In genomic region chr20:16707674-16708073, GRCh38 we compare ENCODE assay signal across 18 cellular contexts. TPM values are rescaled to one million over a fixed set of nuclear protein-coding genes. Genes with fewer than 3 reads are reported as not detected.
DNase-seq lines count a peak whose midpoint lies in the region; ATAC-seq, FAIRE-seq and TF ChIP-seq lines count a peak whose summit lies in the region.
"Had no signal": no experiment of that assay in that cellular context is flagged by ENCODE, and none has a peak within 500 bp of the region (broad histone marks: within the 10 kb centered on the region; RNA-seq: fewer than 3 reads in every experiment).

No MANE protein-coding gene starts in this region.

- ATAC-seq in GM18858 (IDR thresholded peaks at IDR 0.05; ENCODE audit: unreplicated experiment) (peak; percentile 75), GM21717 (IDR thresholded peaks at IDR 0.05; ENCODE audit: unreplicated experiment) (peak; percentile 75), HG03442 (IDR thresholded peaks at IDR 0.05; ENCODE audit: unreplicated experiment) (peak; percentile 64)
- ATAC-seq in activated T-cell treated with anti-CD3 and anti-CD28 coated beads, Interleukin-2, amount 50 U/mL, for 4 hours: no peak

- peaks cover 30% of the 10 kb centered on the region for H3K4me1 Mint-ChIP-seq in activated T-cell treated with anti-CD3 and anti-CD28 coated beads, Interleukin-2, amount 50 U/mL, for 4 hours (ENCODE audit: low read depth)

- no peak for DNase-seq in activated T-cell treated with anti-CD3 and anti-CD28 coated beads, Interleukin-2, amount 50 U/mL, for 4 hours
- no peak for DNase-seq in NCI-H2196 (lab: John Stamatoyannopoulos, UW; ENCODE audit: unreplicated experiment)
- no peak for DNase-seq in urothelium cell line (ENCODE audit: low spot score)
- no peak for DNase-seq in NCI-H187 treated with DMSO at 0.1 percent for 48 hours (lab: John Stamatoyannopoulos, UW)
- DNase-seq: activated CD8-positive, alpha-beta memory T cell treated with anti-CD3 and anti-CD28 coated beads, Interleukin-2, amount 50 U/mL, for 4 hours; cortex of kidney; NCI-H1105 treated with DMSO at 0.1 percent for 48 hours; NCI-H748 treated with DMSO at 0.1 percent for 48 hours; occipital lobe had no signal

- H3K27me3 Mint-ChIP-seq in activated T-cell treated with anti-CD3 and anti-CD28 coated beads, Interleukin-2, amount 50 U/mL, for 4 hours (ENCODE audit: low read depth): peaks cover 6% of the 10 kb centered on the region

- H3K9me3 Mint-ChIP-seq in activated T-cell treated with anti-CD3 and anti-CD28 coated beads, Interleukin-2, amount 50 U/mL, for 4 hours: peaks cover 5% of the 10 kb centered on the region

- no peaks in the 10 kb centered on the region for H3K36me3 Mint-ChIP-seq in activated T-cell treated with anti-CD3 and anti-CD28 coated beads, Interleukin-2, amount 50 U/mL, for 4 hours (ENCODE audit: insufficient read depth)

- H3K4me3 Mint-ChIP-seq in activated T-cell treated with anti-CD3 and anti-CD28 coated beads, Interleukin-2, amount 50 U/mL, for 4 hours: no peak overlapping the region

- TF ChIP-seq CTCF in VCaP (conservative IDR thresholded peaks at IDR 0.05): no peak

- FAIRE-seq in urothelium cell line (lab: Jason Lieb, UNC): no peak

- peak overlapping the region; percentile 95 for H3K27ac ChIP-seq in VCaP
- H3K27ac ChIP-seq: BLaER1 treated with 17β-estradiol and CSF1 and Interleukin-3, amounts not matched to agents 10 nM and 100 nM; skin epidermis; thoracic aorta had no signal

RNA-seq across cellular contexts. Expression of gene SNRPB2, which starts 22.2 kb away (rescaled TPM):
- 100 to 1,000 TPM; 147 to 166 (median 158) TPM for total RNA-seq in activated T-cell treated with anti-CD3 and anti-CD28 coated beads, Interleukin-2, amount 50 U/mL, for 4 hours

RNA-seq across cellular contexts. Expression of gene OTOR, which starts 40.5 kb away (rescaled TPM):
- not detected for total RNA-seq in activated T-cell treated with anti-CD3 and anti-CD28 coated beads, Interleukin-2, amount 50 U/mL, for 4 hours
- total RNA-seq: fibroblast of lung, SK-MEL-5, thoracic aorta had no signal

Comparison
In these comparisons a context has a peak if more than half of its experiments do, and no peak if none do; other contexts are left out.
1. ATAC-seq: peak in GM18858 (single experiment), GM21717 (single experiment) and HG03442 (single experiment); none in activated T-cell treated with anti-CD3 and anti-CD28 coated beads, Interleukin-2, amount 50 U/mL, for 4 hours (0 of 2).